ENCODE assay signal across 19 cellular contexts in genomic region chr12:51430196-51430895, GRCh38. TPM values are rescaled to one million over a fixed set of nuclear protein-coding genes. Genes with fewer than 3 reads are reported as not detected.
DNase-seq lines count a peak whose midpoint lies in the region; ATAC-seq and TF ChIP-seq lines count a peak whose summit lies in the region.
"Had no signal": no experiment of that assay in that cellular context is flagged by ENCODE, and none has a peak within 500 bp of the region (broad histone marks: within the 10 kb centered on the region; RNA-seq: fewer than 3 reads in every experiment).

No MANE protein-coding gene starts in this region.

- TF ChIP-seq CTCF in progenitor cell of endocrine pancreas (IDR thresholded peaks at IDR 0.05; ENCODE audit: unreplicated experiment) = no peak

- H3K9me3 Mint-ChIP-seq in progenitor cell of endocrine pancreas (ENCODE audit: low read depth) = no peaks in the 10 kb centered on the region
- H3K9me3 Mint-ChIP-seq in activated T-cell treated with anti-CD3 and anti-CD28 coated beads, Interleukin-2, amount 50 U/mL, for 4 hours = no peaks in the 10 kb centered on the region
- H3K9me3 Mint-ChIP-seq: central memory CD8-positive, alpha-beta T cell; natural killer cell treated with Interleukin-12 subunit alpha and Interleukin-12 subunit beta and Interleukin-15 and Interleukin-18, amount 100 ng/mL, for 72 hours had no signal

- no peaks in the 10 kb centered on the region for H3K36me3 Mint-ChIP-seq in progenitor cell of endocrine pancreas (ENCODE audit: insufficient read depth)
- no peaks in the 10 kb centered on the region for H3K36me3 Mint-ChIP-seq in activated T-cell treated with anti-CD3 and anti-CD28 coated beads, Interleukin-2, amount 50 U/mL, for 4 hours (ENCODE audit: insufficient read depth)
- H3K36me3 Mint-ChIP-seq: natural killer cell treated with Interleukin-12 subunit alpha and Interleukin-12 subunit beta and Interleukin-15 and Interleukin-18, amount 100 ng/mL, for 72 hours had no signal

- peaks cover 34% of the 10 kb centered on the region for H3K4me1 Mint-ChIP-seq in progenitor cell of endocrine pancreas (ENCODE audit: low read depth)
- peaks cover under 1% of the 10 kb centered on the region for H3K4me1 Mint-ChIP-seq in activated T-cell treated with anti-CD3 and anti-CD28 coated beads, Interleukin-2, amount 50 U/mL, for 4 hours (ENCODE audit: low read depth)

- intact Hi-C loops in Right ventricle myocardium superior (cut with DNase I) = no loop called here

- peaks cover 14% of the 10 kb centered on the region for H3K27me3 Mint-ChIP-seq in progenitor cell of endocrine pancreas
- H3K27me3 Mint-ChIP-seq in activated T-cell treated with anti-CD3 and anti-CD28 coated beads, Interleukin-2, amount 50 U/mL, for 4 hours (ENCODE audit: low read depth) = no peaks in the 10 kb centered on the region
- H3K27me3 Mint-ChIP-seq: central memory CD8-positive, alpha-beta T cell; natural killer cell treated with Interleukin-12 subunit alpha and Interleukin-12 subunit beta and Interleukin-15 and Interleukin-18, amount 100 ng/mL, for 72 hours; T-helper 17 cell had no signal

- H3K27ac Mint-ChIP-seq in progenitor cell of endocrine pancreas = peak overlapping the region; percentile 5
- H3K27ac Mint-ChIP-seq: natural killer cell treated with Interleukin-12 subunit alpha and Interleukin-12 subunit beta and Interleukin-15 and Interleukin-18, amount 100 ng/mL, for 72 hours; T-helper 17 cell; WTC11 had no signal

- ATAC-seq in Right ventricle myocardium superior (ENCODE audit: poor library complexity) (no peak), HG03139 (IDR thresholded peaks at IDR 0.05; ENCODE audit: unreplicated experiment) (no peak)
- ATAC-seq in activated T-cell treated with anti-CD3 and anti-CD28 coated beads, Interleukin-2, amount 50 U/mL, for 4 hours = no peak
- ATAC-seq: HCT116; natural killer cell treated with Interleukin-12 subunit alpha and Interleukin-12 subunit beta and Interleukin-15 and Interleukin-18, amount 100 ng/mL, for 72 hours; T-helper 17 cell; WTC11 had no signal

- H3K4me3 Mint-ChIP-seq in progenitor cell of endocrine pancreas (ENCODE audit: low read depth) = no peak overlapping the region
- no peak overlapping the region for H3K4me3 Mint-ChIP-seq in activated T-cell treated with anti-CD3 and anti-CD28 coated beads, Interleukin-2, amount 50 U/mL, for 4 hours
- H3K4me3 Mint-ChIP-seq: central memory CD8-positive, alpha-beta T cell; natural killer cell treated with Interleukin-12 subunit alpha and Interleukin-12 subunit beta and Interleukin-15 and Interleukin-18, amount 100 ng/mL, for 72 hours; T-helper 17 cell; WTC11 had no signal

- DNase-seq in DMS53 (lab: John Stamatoyannopoulos, UW) (peak; percentile 92), NCI-H2081 (lab: John Stamatoyannopoulos, UW) (peak; percentile 31 to 74), SHP77 treated with DMSO at 0.1 percent for 48 hours (lab: John Stamatoyannopoulos, UW) (peak; percentile 67), progenitor cell of endocrine pancreas (ENCODE audit: low spot score, unreplicated experiment) (no peak), Right ventricle myocardium superior (no peak), SW480 (ENCODE audit: low spot score) (no peak)
- DNase-seq in activated T-cell treated with anti-CD3 and anti-CD28 coated beads, Interleukin-2, amount 50 U/mL, for 4 hours = no peak
- DNase-seq: activated effector memory CD4-positive, alpha-beta T cell treated with Interleukin-2 at 50 U/mL for 16 hours; BE2C; effector CD8-positive, alpha-beta T cell; glutamatergic neuron; NCI-H187 treated with DMSO at 0.1 percent for 48 hours; T-helper 17 cell had no signal

RNA-seq across cellular contexts. Expression of gene SLC4A8, which starts 5.7 kb away (rescaled TPM):
- 10.6 and 11.8 TPM in 2 replicates for total RNA-seq in progenitor cell of endocrine pancreas
- 0.89 TPM for total RNA-seq in Right ventricle myocardium superior
- total RNA-seq in activated T-cell treated with anti-CD3 and anti-CD28 coated beads, Interleukin-2, amount 50 U/mL, for 4 hours = 1 to 10 TPM in 2 of 3 donors, under 1 TPM in 1; 0.82 to 2.9 (median 1.1) TPM
- total RNA-seq: HT-29 had no signal

RNA-seq across cellular contexts. Expression of gene GALNT6, which starts 39.1 kb away (rescaled TPM):
- total RNA-seq in progenitor cell of endocrine pancreas (3.7 and 4.7 TPM in 2 replicates), Right ventricle myocardium superior (0.62 TPM)
- total RNA-seq in activated T-cell treated with anti-CD3 and anti-CD28 coated beads, Interleukin-2, amount 50 U/mL, for 4 hours = 10 to 100 TPM; 10.8 to 16.9 (median 11.9) TPM

Comparison
In these comparisons a context has a peak if more than half of its experiments do, and no peak if none do; other contexts are left out.
1. DNase-seq: peak in DMS53 (single experiment), NCI-H2081 (2 of 2) and SHP77 treated with DMSO at 0.1 percent for 48 hours (single experiment); none in progenitor cell of endocrine pancreas (single experiment), Right ventricle myocardium superior (single experiment), SW480 (single experiment) and activated T-cell treated with anti-CD3 and anti-CD28 coated beads, Interleukin-2, amount 50 U/mL, for 4 hours (single experiment).